ENCODE assay signal across 9 cellular contexts in genomic region chr10:32445036-32445435, GRCh38. TPM values are rescaled to one million over a fixed set of nuclear protein-coding genes. Genes with fewer than 3 reads are reported as not detected.
DNase-seq lines count a peak whose midpoint lies in the region; ATAC-seq and TF ChIP-seq lines count a peak whose summit lies in the region.
"Had no signal": no experiment of that assay in that cellular context is flagged by ENCODE, and none has a peak within 500 bp of the region (broad histone marks: within the 10 kb centered on the region; RNA-seq: fewer than 3 reads in every experiment).

No MANE protein-coding gene starts in this region.

- no peak for TF ChIP-seq POLR2A in ovary (IDR thresholded peaks at IDR 0.05)

- TF ChIP-seq CTCF in DND-41 (IDR thresholded peaks at IDR 0.05; ENCODE audit: borderline replicate concordance, extremely low read depth, low read length, poor library complexity, severe bottlenecking) (no peak), Loucy (conservative IDR thresholded peaks at IDR 0.05; ENCODE audit: low read length) (no peak), ovary (IDR thresholded peaks at IDR 0.05) (no peak)

- H2AFZ ChIP-seq in DND-41 (ENCODE audit: low read depth, low read length) = no peak overlapping the region
- H2AFZ ChIP-seq in Loucy (ENCODE audit: low read length) = no peak overlapping the region

- no peak for TF ChIP-seq EP300 in ovary (IDR thresholded peaks at IDR 0.05)

- H3F3A ChIP-seq in Loucy (ENCODE audit: low read depth) = no peaks in the 10 kb centered on the region

- peaks cover 16% of the 10 kb centered on the region for H3K4me1 ChIP-seq in DND-41 (ENCODE audit: insufficient read depth, low read length)
- H3K4me1 ChIP-seq in Loucy (ENCODE audit: insufficient read depth, low read length, poor library complexity, severe bottlenecking) = peaks cover 13% of the 10 kb centered on the region
- no peaks in the 10 kb centered on the region for H3K4me1 ChIP-seq in ovary (ENCODE audit: insufficient read depth)

- DNase-seq in DND-41 = no peak
- no peak for DNase-seq in ovary
- no peak for DNase-seq in NCI-H1105 treated with DMSO at 0.1 percent for 48 hours (lab: John Stamatoyannopoulos, UW)
- no peak for DNase-seq in substantia nigra (lab: John Stamatoyannopoulos, UW)
- no peak for DNase-seq in activated gamma-delta T cell (lab: John Stamatoyannopoulos, UW)
- DNase-seq in dedifferentiated amniotic fluid mesenchymal stem cell (ENCODE audit: extremely low spot score) = no peak

- no peaks in the 10 kb centered on the region for H3K9me2 ChIP-seq in Loucy (replicated peaks; ENCODE audit: low read depth, low read length)

- H3K4me2 ChIP-seq in DND-41 (ENCODE audit: insufficient read depth, low read length) (peak overlapping the region; percentile 60), Loucy (ENCODE audit: low read depth, low read length, poor library complexity, severe bottlenecking) (peak overlapping the region; percentile 70)

- H3K9me3 ChIP-seq in DND-41 (ENCODE audit: insufficient read depth, low read length, severe bottlenecking) (no peaks in the 10 kb centered on the region), Loucy (ENCODE audit: insufficient read depth, low read depth, low read length) (no peaks in the 10 kb centered on the region), ovary (no peaks in the 10 kb centered on the region)

- H3K4me1 Mint-ChIP-seq in dendritic cell treated with granulocyte-macrophage colony-stimulating factor and Interleukin-4, amounts not matched to agents 40 ng/mL and 50 ng/mL, for 4 days (ENCODE audit: low read depth) = peaks cover 9% of the 10 kb centered on the region

- H4K20me1 ChIP-seq in DND-41 (ENCODE audit: insufficient read depth, low read length) (no peaks in the 10 kb centered on the region), Loucy (ENCODE audit: insufficient read depth, low read length, poor library complexity, severe bottlenecking) (no peaks in the 10 kb centered on the region)

- H3K9ac ChIP-seq in DND-41 (ENCODE audit: low read depth, low read length) (peak overlapping the region; percentile 89), Loucy (ENCODE audit: low read depth, low read length, poor library complexity, severe bottlenecking) (peak overlapping the region; percentile 94)

- H3K79me2 ChIP-seq in DND-41 (ENCODE audit: insufficient read depth, low read length) (peaks cover 20% of the 10 kb centered on the region), Loucy (ENCODE audit: insufficient read depth, low read length) (peaks cover 28% of the 10 kb centered on the region)

- H3K27ac Mint-ChIP-seq in dendritic cell treated with granulocyte-macrophage colony-stimulating factor and Interleukin-4, amounts not matched to agents 40 ng/mL and 50 ng/mL, for 4 days = peak overlapping the region; percentile 94

- 93 to 97% (median 96%) methylated on average over 4 of the region's 4 CpGs for WGBS in ovary, 3 donors

- no peaks in the 10 kb centered on the region for H3K9me3 Mint-ChIP-seq in dendritic cell treated with granulocyte-macrophage colony-stimulating factor and Interleukin-4, amounts not matched to agents 40 ng/mL and 50 ng/mL, for 4 days
- H3K9me3 Mint-ChIP-seq: IgD-negative memory B cell had no signal

- intact Hi-C loops in dendritic cell treated with granulocyte-macrophage colony-stimulating factor and Interleukin-4, amounts not matched to agents 40 ng/mL and 50 ng/mL, for 4 days (cut with micrococcal nuclease) = loop anchor here (5.0 to 10.0 kb wide), 2 partner anchors 390 to 562 kb away; partner anchors contain the start of gene KIF5B
- intact Hi-C loops in ovary (cut with DNase I) = loop anchor here in 3 of 4 donors (5.0 to 10.0 kb wide), 3 partner anchors 60 to 190 kb away; no protein-coding TSS in a partner anchor

- peaks cover 11% of the 10 kb centered on the region for H3K36me3 Mint-ChIP-seq in dendritic cell treated with granulocyte-macrophage colony-stimulating factor and Interleukin-4, amounts not matched to agents 40 ng/mL and 50 ng/mL, for 4 days (ENCODE audit: low read depth)
- H3K36me3 Mint-ChIP-seq: IgD-negative memory B cell had no signal

- H3K27me3 Mint-ChIP-seq in dendritic cell treated with granulocyte-macrophage colony-stimulating factor and Interleukin-4, amounts not matched to agents 40 ng/mL and 50 ng/mL, for 4 days = peaks cover 14% of the 10 kb centered on the region

- H3K36me3 ChIP-seq in DND-41 (ENCODE audit: insufficient read depth, low read length) (no peaks in the 10 kb centered on the region), Loucy (ENCODE audit: insufficient read depth, low read length) (no peaks in the 10 kb centered on the region), ovary (no peaks in the 10 kb centered on the region)

- peak overlapping the region; percentile 20; the same call in 1 of the 2 replicates for H3K27ac ChIP-seq in DND-41 (ENCODE audit: low read length)
- peak overlapping the region in 1 of 2 donors; percentile 98 for H3K27ac ChIP-seq in ovary
- no peak overlapping the region for H3K27ac ChIP-seq in substantia nigra (ENCODE audit: low read depth, low read length, poor library complexity, severe bottlenecking)

- H3K4me3 ChIP-seq in DND-41 (ENCODE audit: low read depth in 1 of 2, low read length in 2 of 2) = peak overlapping the region; percentile 63 to 68; a peak in 3 of 4 replicates
- peak overlapping the region; percentile 88 for H3K4me3 ChIP-seq in Loucy (ENCODE audit: low read length, poor library complexity, severe bottlenecking)
- peak overlapping the region; percentile 55 for H3K4me3 ChIP-seq in ovary

- H3K27me3 ChIP-seq in DND-41 (ENCODE audit: insufficient read depth, low read length, poor library complexity) (no peaks in the 10 kb centered on the region), Loucy (ENCODE audit: insufficient read depth, low read length, poor library complexity, severe bottlenecking) (no peaks in the 10 kb centered on the region), ovary (no peaks in the 10 kb centered on the region)

- no peak overlapping the region for H3K4me3 Mint-ChIP-seq in dendritic cell treated with granulocyte-macrophage colony-stimulating factor and Interleukin-4, amounts not matched to agents 40 ng/mL and 50 ng/mL, for 4 days

- no peak for ATAC-seq in DND-41 (ENCODE audit: insufficient read depth, low read depth)

RNA-seq across cellular contexts. Expression of gene CCDC7, which starts 0.9 kb away (rescaled TPM):
- 10 to 100 TPM; 33.3 to 83.4 (median 48.9) TPM for total RNA-seq in ovary
- 1 to 10 TPM; 1.2 to 2.7 TPM for polyA plus RNA-seq in ovary
